ENCODE assay signal across 1 cellular context in genomic region chr3:179488213-179488612, GRCh38.
TF ChIP-seq lines count a peak whose summit lies in the region.

No MANE protein-coding gene starts in this region.

TF ChIP-seq in GM23338, 12 proteins besides CTCF, POLR2A, EP300 and RAD21 (continued from another document):
- no peak for TF ChIP-seq REST (IDR thresholded peaks at IDR 0.05; ENCODE audit: unreplicated experiment)
- no peak for TF ChIP-seq EZH2phosphoT487 (IDR thresholded peaks at IDR 0.05; ENCODE audit: unreplicated experiment)
